In genomic region chr1:156727492-156727891, GRCh38 we compare ENCODE assay signal across 8 cellular contexts. TPM values are rescaled to one million over a fixed set of nuclear protein-coding genes. Genes with fewer than 3 reads are reported as not detected.
DNase-seq lines count a peak whose midpoint lies in the region; ATAC-seq and TF ChIP-seq lines count a peak whose summit lies in the region.

No MANE protein-coding gene starts in this region.

- H4K20me1 ChIP-seq in mammary epithelial cell (ENCODE audit: insufficient read depth, low read length): no peaks in the 10 kb centered on the region

- H3K4me3 ChIP-seq in HUES48 (ENCODE audit: low read depth, low read length) (peak overlapping the region; percentile 92), mammary epithelial cell (replicated peaks in 1 of 3; ENCODE audit: insufficient read depth in 1 of 3, low read depth in 2 of 3, low read length in 3 of 3) (peak overlapping the region; percentile 77 to 96 (median 90)), mucosa of descending colon (peak overlapping the region; percentile 60)

- in situ Hi-C loops in mammary epithelial cell (cut with MboI; ENCODE audit: low sequenced_read_pairs in 2 of 2): loop anchor here in 1 of 2 donors (10.0 kb wide), 1 partner anchor 157 kb away; no protein-coding TSS in a partner anchor

- 55% methylated on average over 6 of the region's 7 CpGs for WGBS in mammary epithelial cell (ENCODE audit: low coverage, missing lambda C conversion rate)

- H3K27ac ChIP-seq in 22Rv1 (peak overlapping the region; percentile 92), HUES48 (ENCODE audit: low read depth, low read length) (peak overlapping the region; percentile 6), mammary epithelial cell (ENCODE audit: insufficient read depth, low read depth, low read length) (peak overlapping the region; percentile 78)

- H3K9ac ChIP-seq in HUES48 (ENCODE audit: low read depth, low read length) (peak overlapping the region; percentile 80), mammary epithelial cell (ENCODE audit: insufficient read depth, low read length) (peak overlapping the region; percentile 94)

- TF ChIP-seq CTCF in 22Rv1 (IDR thresholded peaks at IDR 0.05) (no peak), mammary epithelial cell (conservative IDR thresholded peaks at IDR 0.05 in 1 of 2, IDR thresholded peaks at IDR 0.05 in 1 of 2; ENCODE audit: extremely low read depth in 1 of 2, insufficient read depth in 1 of 2, low read depth in 1 of 2, low read length in 2 of 2) (no peak), mucosa of descending colon (IDR thresholded peaks at IDR 0.05) (no peak)

- intact Hi-C loops in mammary epithelial cell (cut with micrococcal nuclease) (loop anchor here (2.0 kb wide), 1 partner anchor 199 kb away; no protein-coding TSS in a partner anchor), mucosa of descending colon (cut with DNase I, micrococcal nuclease) (loop anchor here in 1 of 2 donors (5.0 kb wide), 1 partner anchor 40 kb away; no protein-coding TSS in a partner anchor)

- H3K36me3 ChIP-seq in HUES48 (ENCODE audit: control insufficient read depth, insufficient read depth, low read length) (peaks cover 33% of the 10 kb centered on the region), mammary epithelial cell (ENCODE audit: insufficient read depth, low read length) (peaks cover 15% of the 10 kb centered on the region), mucosa of descending colon (ENCODE audit: low read depth) (no peaks in the 10 kb centered on the region)

- CTCF ChIA-PET in mammary epithelial cell (lab: Charles Lee; ENCODE audit: low non-redundant PET): no interaction called here

- ATAC-seq in mucosa of descending colon (no peak), GM19324 (IDR thresholded peaks at IDR 0.05; ENCODE audit: low FRiP score, unreplicated experiment) (no peak), GM18502 (IDR thresholded peaks at IDR 0.05; ENCODE audit: poor library complexity, unreplicated experiment) (no peak)

- H3K79me2 ChIP-seq in mammary epithelial cell (ENCODE audit: insufficient read depth, low read length): peaks cover 72% of the 10 kb centered on the region

- DNase-seq in mammary epithelial cell (no peak), mucosa of descending colon (no peak), ureter (ENCODE audit: low spot score) (no peak), cerebellum (ENCODE audit: low spot score) (no peak)

- H2AFZ ChIP-seq in mammary epithelial cell (ENCODE audit: low read depth, low read length): no peak overlapping the region

- H3K27me3 ChIP-seq in HUES48 (ENCODE audit: control insufficient read depth, insufficient read depth, low read length): no peaks in the 10 kb centered on the region
- no peaks in the 10 kb centered on the region for H3K27me3 ChIP-seq in mammary epithelial cell (ENCODE audit: insufficient read depth, low read length)

- H3K4me1 ChIP-seq in HUES48 (ENCODE audit: control insufficient read depth, insufficient read depth, low read length) (peaks cover 24% of the 10 kb centered on the region), mammary epithelial cell (ENCODE audit: insufficient read depth, low read length) (peaks cover 41% of the 10 kb centered on the region), mucosa of descending colon (ENCODE audit: low read depth) (peaks cover 41% of the 10 kb centered on the region)

- dilution Hi-C loops in mammary epithelial cell (cut with HindIII; ENCODE audit: low sequenced_read_pairs): loop anchor here (5.0 kb wide), 1 partner anchor 40 kb away; the partner anchor contains the start of gene PRCC

- BruUV-seq in mammary epithelial cell (replicated peaks; lab: Mats Ljungman, UMichigan): no TSS peak

- no peaks in the 10 kb centered on the region for H3K9me3 ChIP-seq in HUES48 (ENCODE audit: control insufficient read depth, insufficient read depth, low read length)
- no peaks in the 10 kb centered on the region for H3K9me3 ChIP-seq in mammary epithelial cell (replicated peaks; ENCODE audit: insufficient read depth, low read length)
- H3K9me3 ChIP-seq in mucosa of descending colon: no peaks in the 10 kb centered on the region

- H3K4me2 ChIP-seq in mammary epithelial cell (ENCODE audit: insufficient read depth, low read depth, low read length): peak overlapping the region; percentile 86

RNA-seq across cellular contexts. Expression of gene METTL25B, which starts 0.8 kb away (rescaled TPM):
- 10 to 100 TPM in 1 of 2 donors, 1 to 10 TPM in 1; 9.3 to 24.3 TPM for total RNA-seq in mammary epithelial cell
- 10.5 TPM for polyA plus RNA-seq in mammary epithelial cell
- polyA minus RNA-seq in mammary epithelial cell: 19.3 TPM
- total RNA-seq in mucosa of descending colon: 10 to 100 TPM; 35.1 to 58.6 (median 44.4) TPM
- total RNA-seq in ureter: 49.5 TPM
- total RNA-seq in cerebellum: 7.9 TPM

RNA-seq across cellular contexts. Expression of gene ISG20L2, which starts 1.1 kb away (rescaled TPM):
- total RNA-seq in mammary epithelial cell: 10 to 100 TPM; 27.0 to 42.7 TPM
- 62.3 TPM for polyA plus RNA-seq in mammary epithelial cell
- 33.3 TPM for polyA minus RNA-seq in mammary epithelial cell
- total RNA-seq in mucosa of descending colon: 10 to 100 TPM; 27.8 to 33.0 (median 31.0) TPM
- total RNA-seq in ureter: 42.7 TPM
- total RNA-seq in cerebellum: 12.0 TPM

RNA-seq across cellular contexts. Expression of gene MRPL24, which starts 13.4 kb away (rescaled TPM):
- 10 to 100 TPM; 25.0 to 86.1 TPM for total RNA-seq in mammary epithelial cell
- polyA plus RNA-seq in mammary epithelial cell: 121 TPM
- polyA minus RNA-seq in mammary epithelial cell: 34.3 TPM
- 10 to 100 TPM; 50.1 to 61.7 (median 57.6) TPM for total RNA-seq in mucosa of descending colon
- 91.6 TPM for total RNA-seq in ureter
- total RNA-seq in cerebellum: 13.8 TPM

RNA-seq across cellular contexts. Expression of gene CRABP2, which starts 22.1 kb away (rescaled TPM):
- total RNA-seq in mammary epithelial cell (10 to 100 TPM in 1 of 2 donors, 1 to 10 TPM in 1; 7.0 to 29.5 TPM), mucosa of descending colon (1 to 10 TPM in 2 of 3 donors, under 1 TPM in 1; 0.38 to 2.2 (median 1.2) TPM), ureter (229 TPM), cerebellum (9.6 TPM)
- 6.2 TPM for polyA plus RNA-seq in mammary epithelial cell
- 1.3 TPM for polyA minus RNA-seq in mammary epithelial cell

RNA-seq across cellular contexts. Expression of gene HDGF, which starts 24.0 kb away (rescaled TPM):
- total RNA-seq in mammary epithelial cell: 100 to 1,000 TPM; 122 to 332 TPM
- polyA plus RNA-seq in mammary epithelial cell: 159 TPM
- 309 TPM for polyA minus RNA-seq in mammary epithelial cell
- total RNA-seq in mucosa of descending colon: 100 to 1,000 TPM; 196 to 264 (median 221) TPM
- total RNA-seq in ureter: 151 TPM
- total RNA-seq in cerebellum: 58.7 TPM

Comparison
In these comparisons a context has a peak if more than half of its experiments do, and no peak if none do; other contexts are left out.
1. H3K27ac ChIP-seq: peak in every context shown above with its lines; median percentile 92 in 22Rv1; 78 in mammary epithelial cell; 6 in HUES48.